ENCODE assay signal across 17 cellular contexts in the genomic region with DNA sequence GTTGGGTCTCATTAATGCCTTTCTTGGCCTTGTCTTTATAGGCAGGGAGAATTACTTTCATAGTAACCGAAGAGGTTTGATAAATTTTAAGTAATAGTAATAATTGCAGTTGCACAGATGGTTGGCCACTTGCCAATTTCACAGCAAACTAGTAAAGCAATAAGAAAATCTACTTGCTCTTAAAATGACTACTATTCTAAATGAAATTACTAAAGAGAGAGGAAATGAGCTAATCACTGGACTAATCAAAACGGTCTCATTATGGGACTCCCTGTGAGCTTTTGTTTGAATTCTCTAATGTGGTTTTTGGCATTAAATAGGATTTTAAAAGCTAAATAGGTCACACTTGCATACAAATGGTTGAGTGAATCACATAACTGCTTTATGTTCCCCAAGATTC.
A peak's percentile ranks its signal among the peaks of the same experiment; 100 is the strongest.
DNase-seq lines count a peak whose midpoint lies in the region; ATAC-seq and TF ChIP-seq lines count a peak whose summit lies in the region.
"Had no signal": no experiment of that assay in that cellular context is flagged by ENCODE, and none has a peak within 500 bp of the region (broad histone marks: within the 10 kb centered on the region; RNA-seq: fewer than 3 reads in every experiment).

No MANE protein-coding gene starts in this region.

- WGBS in IMR-90 (ENCODE audit: extremely low coverage in 2 of 2, insufficient read length in 1 of 2), 2 experiments: no CpG with 5 or more reads among the region's 2 CpGs

- no peak for TF ChIP-seq RAD21 in IMR-90 (IDR thresholded peaks at IDR 0.05; ENCODE audit: low read length)

- no peak overlapping the region for H3K14ac ChIP-seq in IMR-90 (replicated peaks; ENCODE audit: low read depth, low read length)

- no peak overlapping the region for H2AFZ ChIP-seq in IMR-90 (replicated peaks; ENCODE audit: low read length, poor library complexity)

- no peak overlapping the region for H2AK9ac ChIP-seq in IMR-90 (replicated peaks; ENCODE audit: low read depth, low read length, poor library complexity)

- in situ Hi-C loops in IMR-90 (cut with MboI; ENCODE audit: low sequenced_read_pairs): no loop called here

- no peak overlapping the region for H2AK5ac ChIP-seq in IMR-90 (ENCODE audit: low read depth, low read length)

- no peaks in the 10 kb centered on the region for H3K79me1 ChIP-seq in IMR-90 (ENCODE audit: low read depth in 1 of 2, low read length in 2 of 2)

- H3K36me3 Mint-ChIP-seq in activated CD4-positive, alpha-beta T cell treated with anti-CD3 and anti-CD28 coated beads, Interleukin-2, amount 10 ng/mL, durations not matched to agents 24 days and 14 days (ENCODE audit: low read depth): no peaks in the 10 kb centered on the region
- H3K36me3 Mint-ChIP-seq: activated naive CD4-positive, alpha-beta T cell treated with anti-CD3 and anti-CD28 coated beads, Interleukin-2, amount 50 U/mL, for 72 hours; WTC11 had no signal

- H3K4me2 ChIP-seq in IMR-90 (ENCODE audit: low read depth, low read length): no peak overlapping the region
- H3K4me2 ChIP-seq: KMS-11 had no signal

- H4K8ac ChIP-seq in IMR-90 (ENCODE audit: low read depth in 2 of 2, low read length in 2 of 2): no peak overlapping the region

- H3K27ac ChIP-seq in IMR-90 (ENCODE audit: insufficient read depth, low read length) (no peak overlapping the region), SJCRH30 (no peak overlapping the region)
- H3K27ac ChIP-seq: KMS-11, neutrophil had no signal

- DNase-seq in COR-L47 (lab: John Stamatoyannopoulos, UW) (peak; percentile 41), IMR-90 (peak; percentile 26), astrocyte of the hippocampus (ENCODE audit: low read depth, low spot score) (peak; percentile 30), fibroblast of the aortic adventitia (ENCODE audit: low read depth) (peak; percentile 6), SJCRH30 (no peak), putamen (ENCODE audit: low spot score) (no peak)
- DNase-seq in activated CD4-positive, alpha-beta T cell treated with anti-CD3 and anti-CD28 coated beads, Interleukin-2, amount 10 ng/mL, durations not matched to agents 24 days and 14 days: no peak
- DNase-seq: activated CD8-positive, alpha-beta T cell treated with anti-CD3 and anti-CD28 coated beads for 36 hours; activated T-cell treated with anti-CD3 and anti-CD28 coated beads, Interleukin-2, amount 50 U/mL, for 24 hours; NCI-H2227 treated with DMSO at 0.1 percent for 48 hours; NK-92 treated with Interleukin-12 subunit alpha and Interleukin-12 subunit beta, amount 100 ng/mL, for 24 hours; Peyer's patch; stimulated activated CD4-positive, alpha-beta T cell treated with anti-CD3 and anti-CD28 coated beads, Interleukin-12 subunit alpha, Interleukin-12 subunit beta, amount 100 ng/mL, for 4 hours had no signal

- no peak overlapping the region for H3K23ac ChIP-seq in IMR-90 (ENCODE audit: low read depth, low read length)

- CTCF ChIA-PET in IMR-90 (lab: Yijun Ruan, JAX): no interaction called here

- H3K36me3 ChIP-seq in IMR-90 (ENCODE audit: control insufficient read depth, insufficient read depth, low read length) (no peaks in the 10 kb centered on the region), SJCRH30 (no peaks in the 10 kb centered on the region)
- H3K36me3 ChIP-seq: neutrophil, Peyer's patch had no signal

- H3K4me1 ChIP-seq in IMR-90 (ENCODE audit: control insufficient read depth, insufficient read depth, low read length): peaks cover 10% of the 10 kb centered on the region
- peaks cover 7% of the 10 kb centered on the region; the same call in 1 of the 2 replicates for H3K4me1 ChIP-seq in SJCRH30
- H3K4me1 ChIP-seq: Peyer's patch had no signal

- no peak overlapping the region for H3K56ac ChIP-seq in IMR-90 (ENCODE audit: extremely low read depth, insufficient read depth, low read length)

- no peak overlapping the region for H2BK15ac ChIP-seq in IMR-90 (ENCODE audit: low read depth, low read length)

- no peak overlapping the region for H3K4me3 Mint-ChIP-seq in activated CD4-positive, alpha-beta T cell treated with anti-CD3 and anti-CD28 coated beads, Interleukin-2, amount 10 ng/mL, durations not matched to agents 24 days and 14 days
- H3K4me3 Mint-ChIP-seq: activated CD8-positive, alpha-beta T cell treated with anti-CD3 and anti-CD28 coated beads for 36 hours; activated T-cell treated with anti-CD3 and anti-CD28 coated beads, Interleukin-2, amount 50 U/mL, for 24 hours; WTC11 had no signal

- no peaks in the 10 kb centered on the region for H4K20me1 ChIP-seq in IMR-90 (ENCODE audit: insufficient read depth, low read length)

- no peak overlapping the region for H4K91ac ChIP-seq in IMR-90 (ENCODE audit: insufficient read depth, low read depth, low read length)

- no peak overlapping the region for H2BK5ac ChIP-seq in IMR-90 (ENCODE audit: low read depth, low read length, poor library complexity, severe bottlenecking)

- ATAC-seq in IMR-90 (ENCODE audit: low read depth): no peak
- ATAC-seq: activated CD8-positive, alpha-beta T cell treated with anti-CD3 and anti-CD28 coated beads for 36 hours; activated naive CD4-positive, alpha-beta T cell treated with anti-CD3 and anti-CD28 coated beads, Interleukin-2, amount 50 U/mL, for 72 hours had no signal

- BruUV-seq in IMR-90 (replicated peaks; lab: Mats Ljungman, UMichigan): no TSS peak

- no peak overlapping the region for H2BK20ac ChIP-seq in IMR-90 (ENCODE audit: low read depth, low read length)

- H3K18ac ChIP-seq in IMR-90 (ENCODE audit: low read depth, low read length): no peak overlapping the region

- no peak overlapping the region for H3K27ac Mint-ChIP-seq in activated CD4-positive, alpha-beta T cell treated with anti-CD3 and anti-CD28 coated beads, Interleukin-2, amount 10 ng/mL, durations not matched to agents 24 days and 14 days
- H3K27ac Mint-ChIP-seq: activated CD8-positive, alpha-beta T cell treated with anti-CD3 and anti-CD28 coated beads for 36 hours; activated naive CD4-positive, alpha-beta T cell treated with anti-CD3 and anti-CD28 coated beads, Interleukin-2, amount 50 U/mL, for 72 hours; activated T-cell treated with anti-CD3 and anti-CD28 coated beads, Interleukin-2, amount 50 U/mL, for 24 hours; WTC11 had no signal

- no peak overlapping the region for H2BK120ac ChIP-seq in IMR-90 (ENCODE audit: low read depth, low read length)

- H3K27me3 ChIP-seq in IMR-90 (ENCODE audit: control insufficient read depth, insufficient read depth, low read length) (no peaks in the 10 kb centered on the region), SJCRH30 (no peaks in the 10 kb centered on the region)
- H3K27me3 ChIP-seq: neutrophil, Peyer's patch had no signal

- intact Hi-C loops in IMR-90 (cut with micrococcal nuclease): no loop called here
- intact Hi-C loops in activated CD4-positive, alpha-beta T cell treated with anti-CD3 and anti-CD28 coated beads, Interleukin-2, amount 10 ng/mL, durations not matched to agents 24 days and 14 days (cut with micrococcal nuclease): no loop called here

- no peak overlapping the region for H3K4me3 ChIP-seq in IMR-90 (ENCODE audit: insufficient read depth, low read depth, low read length)
- H3K4me3 ChIP-seq in fibroblast of the aortic adventitia (ENCODE audit: low read depth, low read length): no peak overlapping the region
- H3K4me3 ChIP-seq in SJCRH30: no peak overlapping the region
- H3K4me3 ChIP-seq: Peyer's patch had no signal

- TF ChIP-seq CTCF in IMR-90 (conservative IDR thresholded peaks at IDR 0.05; ENCODE audit: low read depth, low read length): no peak
- TF ChIP-seq CTCF in fibroblast of the aortic adventitia (IDR thresholded peaks at IDR 0.05; ENCODE audit: insufficient read depth, low read length): no peak

- TF ChIP-seq POLR2A in IMR-90 (IDR thresholded peaks at IDR 0.05; ENCODE audit: low read depth, low read length): no peak

- H3K27me3 Mint-ChIP-seq in activated CD4-positive, alpha-beta T cell treated with anti-CD3 and anti-CD28 coated beads, Interleukin-2, amount 10 ng/mL, durations not matched to agents 24 days and 14 days: peaks cover 6% of the 10 kb centered on the region
- H3K27me3 Mint-ChIP-seq: activated CD8-positive, alpha-beta T cell treated with anti-CD3 and anti-CD28 coated beads for 36 hours; activated T-cell treated with anti-CD3 and anti-CD28 coated beads, Interleukin-2, amount 50 U/mL, for 24 hours had no signal

- H3K9me3 ChIP-seq in IMR-90 (ENCODE audit: control insufficient read depth, insufficient read depth, low read length): no peaks in the 10 kb centered on the region
- H3K9me3 ChIP-seq in SJCRH30 (replicated peaks): no peaks in the 10 kb centered on the region
- H3K9me3 ChIP-seq: neutrophil, Peyer's patch had no signal

- H3K9me3 Mint-ChIP-seq in activated CD4-positive, alpha-beta T cell treated with anti-CD3 and anti-CD28 coated beads, Interleukin-2, amount 10 ng/mL, durations not matched to agents 24 days and 14 days: no peaks in the 10 kb centered on the region
- H3K9me3 Mint-ChIP-seq: activated CD8-positive, alpha-beta T cell treated with anti-CD3 and anti-CD28 coated beads for 36 hours; activated naive CD4-positive, alpha-beta T cell treated with anti-CD3 and anti-CD28 coated beads, Interleukin-2, amount 50 U/mL, for 72 hours; activated T-cell treated with anti-CD3 and anti-CD28 coated beads, Interleukin-2, amount 50 U/mL, for 24 hours had no signal

- POLR2A ChIA-PET in IMR-90 (lab: Charles Lee; ENCODE audit: unreplicated experiment): no interaction called here

- H4K5ac ChIP-seq in IMR-90 (ENCODE audit: low read depth, low read length): no peak overlapping the region

- no peaks in the 10 kb centered on the region for H3K4me1 Mint-ChIP-seq in activated CD4-positive, alpha-beta T cell treated with anti-CD3 and anti-CD28 coated beads, Interleukin-2, amount 10 ng/mL, durations not matched to agents 24 days and 14 days

- no peak overlapping the region for H3K9ac ChIP-seq in IMR-90 (ENCODE audit: low read depth, low read length)
- H3K9ac ChIP-seq: KMS-11 had no signal

- peaks cover 5% of the 10 kb centered on the region; the same call in 1 of the 2 replicates for H3K9me1 ChIP-seq in IMR-90 (ENCODE audit: insufficient read depth, low read length)

- dilution Hi-C loops in IMR-90 (cut with HindIII; ENCODE audit: low sequenced_read_pairs, unreplicated experiment): no loop called here

- no peak overlapping the region for H3K4ac ChIP-seq in IMR-90 (ENCODE audit: low read depth, low read length)

TF ChIP-seq in IMR-90, 13 proteins besides CTCF, POLR2A, EP300 and RAD21 (continues in another document):
- TF ChIP-seq RCOR1 (IDR thresholded peaks at IDR 0.05; ENCODE audit: insufficient replicate concordance, low read length) (no peak), MAZ (IDR thresholded peaks at IDR 0.05; ENCODE audit: borderline replicate concordance, low read depth, low read length) (no peak), RFX5 (IDR thresholded peaks at IDR 0.05; ENCODE audit: low read depth, low read length) (no peak), CEBPB (IDR thresholded peaks at IDR 0.05; ENCODE audit: low read depth, low read length) (no peak)
- TF ChIP-seq, protein P1, sequence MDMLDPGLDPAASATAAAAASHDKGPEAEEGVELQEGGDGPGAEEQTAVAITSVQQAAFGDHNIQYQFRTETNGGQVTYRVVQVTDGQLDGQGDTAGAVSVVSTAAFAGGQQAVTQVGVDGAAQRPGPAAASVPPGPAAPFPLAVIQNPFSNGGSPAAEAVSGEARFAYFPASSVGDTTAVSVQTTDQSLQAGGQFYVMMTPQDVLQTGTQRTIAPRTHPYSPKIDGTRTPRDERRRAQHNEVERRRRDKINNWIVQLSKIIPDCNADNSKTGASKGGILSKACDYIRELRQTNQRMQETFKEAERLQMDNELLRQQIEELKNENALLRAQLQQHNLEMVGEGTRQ (IDR thresholded peaks at IDR 0.05; ENCODE audit: low read depth, low read length): no peak

Comparison
In these comparisons a context has a peak if more than half of its experiments do, and no peak if none do; other contexts are left out.
1. DNase-seq: peak in COR-L47 (single experiment), IMR-90 (single experiment), astrocyte of the hippocampus (single experiment) and fibroblast of the aortic adventitia (single experiment); none in SJCRH30 (0 of 2), activated CD4-positive, alpha-beta T cell treated with anti-CD3 and anti-CD28 coated beads, Interleukin-2, amount 10 ng/mL, durations not matched to agents 24 days and 14 days (single experiment) and putamen (single experiment).